1 cellular context compared by ENCODE assay signal in the genomic region with DNA sequence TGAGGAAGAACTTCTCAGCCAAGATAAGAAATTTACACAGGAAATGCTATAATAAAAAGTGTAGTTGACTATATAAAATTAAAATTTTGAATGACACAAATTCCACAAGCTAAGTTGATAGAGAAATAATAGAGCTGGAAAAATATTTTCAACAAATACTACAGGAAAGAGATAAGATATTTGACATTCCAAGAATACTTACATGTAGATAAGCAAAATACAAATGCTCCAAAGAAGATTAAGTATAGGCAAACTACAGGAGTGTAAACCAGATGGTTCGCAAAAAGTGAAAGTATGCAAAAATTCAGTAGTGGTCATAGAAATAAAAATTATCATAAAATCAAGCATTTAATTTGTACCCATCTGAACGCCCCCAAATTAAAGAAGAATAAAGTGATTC.
TF ChIP-seq lines count a peak whose summit lies in the region.

No MANE protein-coding gene starts in this region.

TF ChIP-seq in GM23338, 12 proteins besides CTCF, POLR2A, EP300 and RAD21 (continued from another document):
- TF ChIP-seq, protein P1, sequence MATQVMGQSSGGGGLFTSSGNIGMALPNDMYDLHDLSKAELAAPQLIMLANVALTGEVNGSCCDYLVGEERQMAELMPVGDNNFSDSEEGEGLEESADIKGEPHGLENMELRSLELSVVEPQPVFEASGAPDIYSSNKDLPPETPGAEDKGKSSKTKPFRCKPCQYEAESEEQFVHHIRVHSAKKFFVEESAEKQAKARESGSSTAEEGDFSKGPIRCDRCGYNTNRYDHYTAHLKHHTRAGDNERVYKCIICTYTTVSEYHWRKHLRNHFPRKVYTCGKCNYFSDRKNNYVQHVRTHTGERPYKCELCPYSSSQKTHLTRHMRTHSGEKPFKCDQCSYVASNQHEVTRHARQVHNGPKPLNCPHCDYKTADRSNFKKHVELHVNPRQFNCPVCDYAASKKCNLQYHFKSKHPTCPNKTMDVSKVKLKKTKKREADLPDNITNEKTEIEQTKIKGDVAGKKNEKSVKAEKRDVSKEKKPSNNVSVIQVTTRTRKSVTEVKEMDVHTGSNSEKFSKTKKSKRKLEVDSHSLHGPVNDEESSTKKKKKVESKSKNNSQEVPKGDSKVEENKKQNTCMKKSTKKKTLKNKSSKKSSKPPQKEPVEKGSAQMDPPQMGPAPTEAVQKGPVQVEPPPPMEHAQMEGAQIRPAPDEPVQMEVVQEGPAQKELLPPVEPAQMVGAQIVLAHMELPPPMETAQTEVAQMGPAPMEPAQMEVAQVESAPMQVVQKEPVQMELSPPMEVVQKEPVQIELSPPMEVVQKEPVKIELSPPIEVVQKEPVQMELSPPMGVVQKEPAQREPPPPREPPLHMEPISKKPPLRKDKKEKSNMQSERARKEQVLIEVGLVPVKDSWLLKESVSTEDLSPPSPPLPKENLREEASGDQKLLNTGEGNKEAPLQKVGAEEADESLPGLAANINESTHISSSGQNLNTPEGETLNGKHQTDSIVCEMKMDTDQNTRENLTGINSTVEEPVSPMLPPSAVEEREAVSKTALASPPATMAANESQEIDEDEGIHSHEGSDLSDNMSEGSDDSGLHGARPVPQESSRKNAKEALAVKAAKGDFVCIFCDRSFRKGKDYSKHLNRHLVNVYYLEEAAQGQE (IDR thresholded peaks at IDR 0.05; ENCODE audit: unreplicated experiment): no peak
- TF ChIP-seq JUNB (IDR thresholded peaks at IDR 0.05; ENCODE audit: unreplicated experiment) (no peak), ZNF114 (CRISPR knock-in tag; IDR thresholded peaks at IDR 0.05) (no peak), STAT1 (IDR thresholded peaks at IDR 0.05; ENCODE audit: unreplicated experiment) (no peak)
- TF ChIP-seq, protein P2, sequence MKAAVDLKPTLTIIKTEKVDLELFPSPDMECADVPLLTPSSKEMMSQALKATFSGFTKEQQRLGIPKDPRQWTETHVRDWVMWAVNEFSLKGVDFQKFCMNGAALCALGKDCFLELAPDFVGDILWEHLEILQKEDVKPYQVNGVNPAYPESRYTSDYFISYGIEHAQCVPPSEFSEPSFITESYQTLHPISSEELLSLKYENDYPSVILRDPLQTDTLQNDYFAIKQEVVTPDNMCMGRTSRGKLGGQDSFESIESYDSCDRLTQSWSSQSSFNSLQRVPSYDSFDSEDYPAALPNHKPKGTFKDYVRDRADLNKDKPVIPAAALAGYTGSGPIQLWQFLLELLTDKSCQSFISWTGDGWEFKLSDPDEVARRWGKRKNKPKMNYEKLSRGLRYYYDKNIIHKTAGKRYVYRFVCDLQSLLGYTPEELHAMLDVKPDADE (IDR thresholded peaks at IDR 0.05): no peak
- TF ChIP-seq, protein P3, sequence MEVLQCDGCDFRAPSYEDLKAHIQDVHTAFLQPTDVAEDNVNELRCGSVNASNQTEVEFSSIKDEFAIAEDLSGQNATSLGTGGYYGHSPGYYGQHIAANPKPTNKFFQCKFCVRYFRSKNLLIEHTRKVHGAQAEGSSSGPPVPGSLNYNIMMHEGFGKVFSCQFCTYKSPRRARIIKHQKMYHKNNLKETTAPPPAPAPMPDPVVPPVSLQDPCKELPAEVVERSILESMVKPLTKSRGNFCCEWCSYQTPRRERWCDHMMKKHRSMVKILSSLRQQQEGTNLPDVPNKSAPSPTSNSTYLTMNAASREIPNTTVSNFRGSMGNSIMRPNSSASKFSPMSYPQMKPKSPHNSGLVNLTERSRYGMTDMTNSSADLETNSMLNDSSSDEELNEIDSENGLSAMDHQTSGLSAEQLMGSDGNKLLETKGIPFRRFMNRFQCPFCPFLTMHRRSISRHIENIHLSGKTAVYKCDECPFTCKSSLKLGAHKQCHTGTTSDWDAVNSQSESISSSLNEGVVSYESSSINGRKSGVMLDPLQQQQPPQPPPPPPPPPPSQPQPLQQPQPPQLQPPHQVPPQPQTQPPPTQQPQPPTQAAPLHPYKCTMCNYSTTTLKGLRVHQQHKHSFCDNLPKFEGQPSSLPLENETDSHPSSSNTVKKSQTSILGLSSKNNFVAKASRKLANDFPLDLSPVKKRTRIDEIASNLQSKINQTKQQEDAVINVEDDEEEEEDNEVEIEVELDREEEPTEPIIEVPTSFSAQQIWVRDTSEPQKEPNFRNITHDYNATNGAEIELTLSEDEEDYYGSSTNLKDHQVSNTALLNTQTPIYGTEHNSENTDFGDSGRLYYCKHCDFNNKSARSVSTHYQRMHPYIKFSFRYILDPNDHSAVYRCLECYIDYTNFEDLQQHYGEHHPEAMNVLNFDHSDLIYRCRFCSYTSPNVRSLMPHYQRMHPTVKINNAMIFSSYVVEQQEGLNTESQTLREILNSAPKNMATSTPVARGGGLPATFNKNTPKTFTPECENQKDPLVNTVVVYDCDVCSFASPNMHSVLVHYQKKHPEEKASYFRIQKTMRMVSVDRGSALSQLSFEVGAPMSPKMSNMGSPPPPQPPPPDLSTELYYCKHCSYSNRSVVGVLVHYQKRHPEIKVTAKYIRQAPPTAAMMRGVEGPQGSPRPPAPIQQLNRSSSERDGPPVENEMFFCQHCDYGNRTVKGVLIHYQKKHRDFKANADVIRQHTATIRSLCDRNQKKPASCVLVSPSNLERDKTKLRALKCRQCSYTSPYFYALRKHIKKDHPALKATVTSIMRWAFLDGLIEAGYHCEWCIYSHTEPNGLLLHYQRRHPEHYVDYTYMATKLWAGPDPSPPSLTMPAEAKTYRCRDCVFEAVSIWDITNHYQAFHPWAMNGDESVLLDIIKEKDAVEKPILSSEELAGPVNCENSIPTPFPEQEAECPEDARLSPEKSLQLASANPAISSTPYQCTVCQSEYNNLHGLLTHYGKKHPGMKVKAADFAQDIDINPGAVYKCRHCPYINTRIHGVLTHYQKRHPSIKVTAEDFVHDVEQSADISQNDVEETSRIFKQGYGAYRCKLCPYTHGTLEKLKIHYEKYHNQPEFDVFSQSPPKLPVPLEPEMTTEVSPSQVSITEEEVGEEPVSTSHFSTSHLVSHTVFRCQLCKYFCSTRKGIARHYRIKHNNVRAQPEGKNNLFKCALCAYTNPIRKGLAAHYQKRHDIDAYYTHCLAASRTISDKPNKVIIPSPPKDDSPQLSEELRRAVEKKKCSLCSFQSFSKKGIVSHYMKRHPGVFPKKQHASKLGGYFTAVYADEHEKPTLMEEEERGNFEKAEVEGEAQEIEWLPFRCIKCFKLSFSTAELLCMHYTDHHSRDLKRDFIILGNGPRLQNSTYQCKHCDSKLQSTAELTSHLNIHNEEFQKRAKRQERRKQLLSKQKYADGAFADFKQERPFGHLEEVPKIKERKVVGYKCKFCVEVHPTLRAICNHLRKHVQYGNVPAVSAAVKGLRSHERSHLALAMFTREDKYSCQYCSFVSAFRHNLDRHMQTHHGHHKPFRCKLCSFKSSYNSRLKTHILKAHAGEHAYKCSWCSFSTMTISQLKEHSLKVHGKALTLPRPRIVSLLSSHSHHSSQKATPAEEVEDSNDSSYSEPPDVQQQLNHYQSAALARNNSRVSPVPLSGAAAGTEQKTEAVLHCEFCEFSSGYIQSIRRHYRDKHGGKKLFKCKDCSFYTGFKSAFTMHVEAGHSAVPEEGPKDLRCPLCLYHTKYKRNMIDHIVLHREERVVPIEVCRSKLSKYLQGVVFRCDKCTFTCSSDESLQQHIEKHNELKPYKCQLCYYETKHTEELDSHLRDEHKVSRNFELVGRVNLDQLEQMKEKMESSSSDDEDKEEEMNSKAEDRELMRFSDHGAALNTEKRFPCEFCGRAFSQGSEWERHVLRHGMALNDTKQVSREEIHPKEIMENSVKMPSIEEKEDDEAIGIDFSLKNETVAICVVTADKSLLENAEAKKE (CRISPR knock-in tag; IDR thresholded peaks at IDR 0.05): no peak
